In genomic region chr1:211648336-211648735, GRCh38 we compare ENCODE assay signal across 12 cellular contexts. TPM values are rescaled to one million over a fixed set of nuclear protein-coding genes. Genes with fewer than 3 reads are reported as not detected.
DNase-seq lines count a peak whose midpoint lies in the region; ATAC-seq, FAIRE-seq and TF ChIP-seq lines count a peak whose summit lies in the region.
"Had no signal": no experiment of that assay in that cellular context is flagged by ENCODE, and none has a peak within 500 bp of the region (broad histone marks: within the 10 kb centered on the region; RNA-seq: fewer than 3 reads in every experiment).

No MANE protein-coding gene starts in this region.

- H3K4me2 ChIP-seq in endothelial cell of umbilical vein (ENCODE audit: insufficient read depth, low read length) (peak overlapping the region; percentile 2), MM.1S (ENCODE audit: low read depth, low read length) (no peak overlapping the region)

- intact Hi-C loops in endothelial cell of umbilical vein (cut with micrococcal nuclease), result loop anchor here (1.0 kb wide), 1 partner anchor 9 kb away; no protein-coding TSS in a partner anchor

- DNase-seq in NCI-H69 (lab: John Stamatoyannopoulos, UW) (peak; percentile 14), endothelial cell of umbilical vein (ENCODE audit: low read depth, low spot score) (peak; percentile 89), lung microvascular endothelial cell (ENCODE audit: low read depth in 2 of 2) (peak; percentile 81 to 84), MM.1S (no peak), RPMI8226 (no peak)
- no peak for DNase-seq in activated T-cell treated with anti-CD3 and anti-CD28 coated beads, Interleukin-2, amount 50 U/mL, for 48 hours
- DNase-seq: activated CD4-positive, alpha-beta T cell treated with anti-CD3 and anti-CD28 coated beads for 1 hour; DND-41; esophagus squamous epithelium had no signal

- H3K4me3 ChIP-seq in ACC112 (ENCODE audit: low read depth, low read length) (no peak overlapping the region), endothelial cell of umbilical vein (replicated peaks in 1 of 3; ENCODE audit: insufficient read depth in 1 of 3, low read depth in 1 of 3, low read length in 3 of 3) (no peak overlapping the region), MM.1S (ENCODE audit: low read length) (no peak overlapping the region)
- H3K4me3 ChIP-seq: esophagus squamous epithelium, HAP-1 had no signal

- TF ChIP-seq CTCF in endothelial cell of umbilical vein (IDR thresholded peaks at IDR 0.05; ENCODE audit: extremely low read depth in 1 of 2, insufficient read depth in 1 of 2, low read depth in 1 of 2, low read length in 2 of 2) (no peak), MM.1S (IDR thresholded peaks at IDR 0.05; ENCODE audit: low read length) (no peak)

- H2AFZ ChIP-seq in ACC112 (ENCODE audit: low read length, unreplicated experiment) (no peak overlapping the region), endothelial cell of umbilical vein (ENCODE audit: low read depth, low read length) (no peak overlapping the region), MM.1S (ENCODE audit: low read length) (no peak overlapping the region)

- ATAC-seq in GM21786 (IDR thresholded peaks at IDR 0.05; ENCODE audit: unreplicated experiment), result no peak

- peaks cover 48% of the 10 kb centered on the region for H3K4me1 ChIP-seq in ACC112 (ENCODE audit: control insufficient read depth, insufficient read depth, low read length, unreplicated experiment)
- H3K4me1 ChIP-seq in endothelial cell of umbilical vein (ENCODE audit: control insufficient read depth, extremely low read depth, insufficient read depth, low read length), result peaks cover 33% of the 10 kb centered on the region
- H3K4me1 ChIP-seq in MM.1S (ENCODE audit: low read length), result no peaks in the 10 kb centered on the region
- H3K4me1 ChIP-seq: HAP-1 had no signal

- H4K20me1 ChIP-seq in endothelial cell of umbilical vein (replicated peaks; ENCODE audit: control insufficient read depth, extremely low read depth, insufficient read depth, low read length) (no peaks in the 10 kb centered on the region), MM.1S (ENCODE audit: insufficient read depth, low read length) (no peaks in the 10 kb centered on the region)

- H3K9ac ChIP-seq in endothelial cell of umbilical vein (replicated peaks; ENCODE audit: extremely low read depth, insufficient read depth, low read length) (no peak overlapping the region), MM.1S (ENCODE audit: low read length) (no peak overlapping the region)

- peak; percentile 99 for FAIRE-seq in endothelial cell of umbilical vein (lab: Jason Lieb, UNC)

- no peaks in the 10 kb centered on the region for H3K9me1 ChIP-seq in endothelial cell of umbilical vein (replicated peaks; ENCODE audit: control insufficient read depth, extremely low read depth, insufficient read depth, low read length)

- H3K9me3 ChIP-seq in endothelial cell of umbilical vein (replicated peaks; ENCODE audit: control insufficient read depth, insufficient read depth, low read length) (no peaks in the 10 kb centered on the region), MM.1S (replicated peaks; ENCODE audit: insufficient read depth, low read length) (no peaks in the 10 kb centered on the region)
- H3K9me3 ChIP-seq: esophagus squamous epithelium, HAP-1 had no signal

- no peaks in the 10 kb centered on the region for H3K79me2 ChIP-seq in ACC112 (ENCODE audit: control insufficient read depth, insufficient read depth, low read length, unreplicated experiment)
- H3K79me2 ChIP-seq in endothelial cell of umbilical vein (ENCODE audit: control insufficient read depth, insufficient read depth, low read length), result no peaks in the 10 kb centered on the region
- H3K79me2 ChIP-seq in MM.1S (ENCODE audit: low read length), result no peaks in the 10 kb centered on the region

- H3K9me2 ChIP-seq in MM.1S (replicated peaks; ENCODE audit: insufficient read depth, low read length), result no peaks in the 10 kb centered on the region

- CTCF ChIA-PET in endothelial cell of umbilical vein (lab: Charles Lee), result interaction anchor here (0.7 to 3.2 kb wide), 12 partner anchors 8 to 325 kb away, joined by 3 to 24 read pairs (median 5); partner anchors contain the start of gene SLC30A1

- peak overlapping the region; percentile 41; the same call in 1 of the 2 replicates for H3K27ac ChIP-seq in ACC112 (ENCODE audit: low read depth, low read length)
- H3K27ac ChIP-seq in endothelial cell of umbilical vein (ENCODE audit: insufficient read depth, low read depth, low read length), result peak overlapping the region; percentile 51
- no peak overlapping the region for H3K27ac ChIP-seq in MM.1S (ENCODE audit: low read length)

- H3K27me3 ChIP-seq in ACC112 (ENCODE audit: insufficient read depth, low read length) (no peaks in the 10 kb centered on the region), endothelial cell of umbilical vein (ENCODE audit: control insufficient read depth in 2 of 2, insufficient read depth in 2 of 2, low read length in 2 of 2) (no peaks in the 10 kb centered on the region), MM.1S (replicated peaks; ENCODE audit: insufficient read depth, low read length) (no peaks in the 10 kb centered on the region)
- H3K27me3 ChIP-seq: esophagus squamous epithelium had no signal

- dilution Hi-C loops in endothelial cell of umbilical vein (cut with MboI; ENCODE audit: extremely low pct_ligation_motif_present, low sequenced_read_pairs), result no loop called here

- H3F3A ChIP-seq in MM.1S (ENCODE audit: insufficient read depth, low read length), result no peaks in the 10 kb centered on the region

- BruUV-seq in endothelial cell of umbilical vein (replicated peaks; lab: Mats Ljungman, UMichigan), result no TSS peak

- TF ChIP-seq POLR2A in endothelial cell of umbilical vein (IDR thresholded peaks at IDR 0.05; ENCODE audit: low read depth, low read length), result no peak

- POLR2A ChIA-PET in endothelial cell of umbilical vein (lab: Charles Lee), result no interaction called here

- H3K36me3 ChIP-seq in ACC112 (ENCODE audit: insufficient read depth, low read length) (no peaks in the 10 kb centered on the region), endothelial cell of umbilical vein (ENCODE audit: control insufficient read depth in 2 of 2, extremely low read depth in 1 of 2, insufficient read depth in 2 of 2, low read length in 2 of 2) (no peaks in the 10 kb centered on the region), MM.1S (replicated peaks; ENCODE audit: insufficient read depth, low read length) (no peaks in the 10 kb centered on the region)
- H3K36me3 ChIP-seq: esophagus squamous epithelium, HAP-1 had no signal

TF ChIP-seq in endothelial cell of umbilical vein, 7 proteins besides CTCF, POLR2A, EP300 and RAD21:
- TF ChIP-seq POLR2AphosphoS5 (IDR thresholded peaks at IDR 0.05; ENCODE audit: insufficient read depth, low read depth, low read length) (peak; percentile 16), EZH2 (IDR thresholded peaks at IDR 0.05; ENCODE audit: borderline replicate concordance, low read depth, low read length, severe bottlenecking) (no peak), GATA2 (IDR thresholded peaks at IDR 0.05; ENCODE audit: insufficient read depth, insufficient read length, low read depth, low read length) (peak; percentile 52), FOS (IDR thresholded peaks at IDR 0.05; ENCODE audit: borderline replicate concordance, insufficient read depth, low read length) (peak; percentile 80), MYC (IDR thresholded peaks at IDR 0.05; ENCODE audit: low read depth, low read length) (no peak), JUN (IDR thresholded peaks at IDR 0.05; ENCODE audit: borderline replicate concordance, insufficient read depth, insufficient read length, low read depth) (peak; percentile 87)
- TF ChIP-seq, protein P1, sequence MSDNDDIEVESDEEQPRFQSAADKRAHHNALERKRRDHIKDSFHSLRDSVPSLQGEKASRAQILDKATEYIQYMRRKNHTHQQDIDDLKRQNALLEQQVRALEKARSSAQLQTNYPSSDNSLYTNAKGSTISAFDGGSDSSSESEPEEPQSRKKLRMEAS (IDR thresholded peaks at IDR 0.05; ENCODE audit: insufficient read depth, insufficient read length), result peak; percentile 18
TF ChIP-seq in endothelial cell of umbilical vein: peak in this region for 5.

RNA-seq across cellular contexts. Expression of gene NEK2, which starts 27.1 kb away (rescaled TPM):
- 19.0 and 20.3 TPM in 2 replicates for total RNA-seq in endothelial cell of umbilical vein
- 4.1 and 6.6 TPM in 2 replicates for polyA plus RNA-seq in endothelial cell of umbilical vein
- polyA plus RNA-seq in endothelial cell of umbilical vein (2011; cell fraction: cytosol; rRNA removed), result 12.9 and 13.5 TPM in 2 replicates
- polyA plus RNA-seq in endothelial cell of umbilical vein (2011; cell fraction: nucleus; rRNA removed), result 7.9 and 10.6 TPM in 2 replicates
- 7.9 and 18.5 TPM in 2 replicates for polyA plus RNA-seq in endothelial cell of umbilical vein (2012)
- 10.0 and 10.3 TPM in 2 replicates for polyA minus RNA-seq in endothelial cell of umbilical vein
- 38.7 TPM for polyA minus RNA-seq in endothelial cell of umbilical vein (2011; cell fraction: cytosol; rRNA and poly(A)+ RNA removed)
- 5.2 and 5.6 TPM in 2 replicates for polyA minus RNA-seq in endothelial cell of umbilical vein (2011; cell fraction: nucleus; rRNA and poly(A)+ RNA removed)
- 2.4 and 9.4 TPM in 2 replicates for total RNA-seq in lung microvascular endothelial cell

Comparison
In these comparisons a context has a peak if more than half of its experiments do, and no peak if none do; other contexts are left out.
1. DNase-seq: peak in NCI-H69 (single experiment), endothelial cell of umbilical vein (single experiment) and lung microvascular endothelial cell (2 of 2); none in MM.1S (single experiment), RPMI8226 (single experiment) and activated T-cell treated with anti-CD3 and anti-CD28 coated beads, Interleukin-2, amount 50 U/mL, for 48 hours (0 of 2).